ENCODE assay signal across 8 cellular contexts in the genomic region with DNA sequence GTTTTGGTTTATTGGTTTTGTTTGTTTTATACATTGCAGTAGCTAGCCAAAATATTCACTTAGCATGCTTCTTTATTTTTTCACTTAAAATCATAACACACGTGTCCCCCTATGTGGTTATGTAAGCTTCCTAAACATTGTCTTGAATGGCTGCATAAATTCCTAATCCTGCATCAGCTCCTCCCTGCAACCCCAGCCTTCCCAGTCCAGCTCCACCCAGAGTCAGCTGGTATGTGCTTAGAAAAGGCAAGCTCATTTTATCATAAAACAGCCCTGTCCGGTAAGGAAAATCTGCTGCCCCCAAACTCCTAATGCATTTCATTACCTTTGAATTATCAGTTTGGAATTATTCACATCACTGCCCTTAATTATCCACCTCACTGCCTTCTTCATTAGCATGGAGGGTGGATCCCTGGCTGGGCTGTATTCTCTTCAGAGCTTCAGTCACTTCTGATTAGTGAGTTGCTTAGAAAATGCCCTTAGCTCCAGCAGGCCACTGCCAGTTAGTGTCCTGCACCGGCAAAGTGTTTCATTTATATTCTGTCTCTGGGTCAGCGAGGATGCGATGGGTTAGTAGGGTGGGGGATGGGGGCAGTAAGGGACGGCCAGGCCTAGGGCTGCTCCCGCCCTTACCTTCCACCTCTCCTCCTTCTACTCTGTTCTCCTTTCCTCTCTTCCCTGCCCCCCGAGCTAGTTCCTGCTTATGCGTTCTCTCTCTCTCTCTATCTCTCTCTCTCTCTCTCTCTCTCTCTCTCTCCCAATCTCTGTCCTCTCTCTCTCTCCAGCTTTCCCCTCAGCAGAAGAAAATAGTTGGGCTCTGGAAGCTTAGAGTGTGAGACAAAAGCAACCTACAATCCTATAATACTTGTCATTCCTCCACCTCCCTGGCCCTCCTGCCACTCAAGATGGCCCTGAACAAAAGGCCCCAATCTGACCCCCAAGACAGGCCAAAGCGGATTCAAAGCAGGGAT.
DNase-seq lines count a peak whose midpoint lies in the region; ATAC-seq, FAIRE-seq and TF ChIP-seq lines count a peak whose summit lies in the region.

No MANE protein-coding gene starts in this region.

- no peak for TF ChIP-seq CTCF in coronary artery (IDR thresholded peaks at IDR 0.05)
- no peak for TF ChIP-seq CTCF in upper lobe of left lung (IDR thresholded peaks at IDR 0.05)

- no peaks in the 10 kb centered on the region for H3K27me3 ChIP-seq in upper lobe of left lung

- peak overlapping the region; percentile 15 to 39 for H3K27ac ChIP-seq in coronary artery
- peak overlapping the region in 3 of 4 donors; percentile 21 to 71 (median 47) for H3K27ac ChIP-seq in upper lobe of left lung

- ATAC-seq in Right ventricle myocardium inferior: peak; percentile 53
- no peak for ATAC-seq in upper lobe of left lung (ENCODE audit: low FRiP score in 2 of 2)
- ATAC-seq in GM21576 (IDR thresholded peaks at IDR 0.05; ENCODE audit: unreplicated experiment): no peak

- H3K4me3 ChIP-seq in coronary artery: no peak overlapping the region
- H3K4me3 ChIP-seq in upper lobe of left lung: no peak overlapping the region

- 79% methylated on average over 10 of the region's 10 CpGs for WGBS in upper lobe of left lung, 2 donors

- H3K9me3 ChIP-seq in upper lobe of left lung: no peaks in the 10 kb centered on the region

- TF ChIP-seq EP300 in upper lobe of left lung (IDR thresholded peaks at IDR 0.05): no peak

- intact Hi-C loops in Right ventricle myocardium inferior (cut with DNase I): no loop called here
- intact Hi-C loops in cardiac septum (cut with DNase I): no loop called here

- DNase-seq in Right ventricle myocardium inferior (ENCODE audit: missing footprints) (no peak), cardiac septum (ENCODE audit: low spot score) (no peak), coronary artery (ENCODE audit: low spot score) (no peak), medulla oblongata (ENCODE audit: extremely low spot score) (peak; percentile 35), upper lobe of left lung (no peak), H54 (ENCODE audit: insufficient read length, low spot score) (no peak)
- no peak for DNase-seq in stimulated activated CD4-positive, alpha-beta T cell treated with anti-CD3 and anti-CD28 coated beads, Interleukin-4, amount 100 ng/mL, for 24 hours

- peaks cover 6 to 24% (median 10%) of the 10 kb centered on the region in 4 donors for H3K4me1 ChIP-seq in upper lobe of left lung

- TF ChIP-seq POLR2A in upper lobe of left lung (IDR thresholded peaks at IDR 0.05): no peak
- TF ChIP-seq POLR2A in H54 (IDR thresholded peaks at IDR 0.05; ENCODE audit: low read depth, low read length): no peak

- H3K36me3 ChIP-seq in upper lobe of left lung: no peaks in the 10 kb centered on the region

- FAIRE-seq in H54 (lab: Jason Lieb, UNC): no peak
